ENCODE assay signal across 2 cellular contexts in genomic region chr17:50199651-50200446, GRCh38.
TF ChIP-seq lines count a peak whose summit lies in the region.

No MANE protein-coding gene starts in this region.

TF ChIP-seq in A549, 52 proteins besides CTCF, POLR2A, EP300 and RAD21 (continued from another document):
- no peak for TF ChIP-seq USF2 (IDR thresholded peaks at IDR 0.05)

TF ChIP-seq in SK-N-SH, 30 proteins besides CTCF, POLR2A, EP300 and RAD21 (continued from another document):
- no peak for TF ChIP-seq USF2 (IDR thresholded peaks at IDR 0.05; ENCODE audit: borderline replicate concordance, low read depth, low read length)
- 0 out of 2 replicates have a peak, but pooled peaks have one; percentile 18 for TF ChIP-seq RXRA (IDR thresholded peaks at IDR 0.05; ENCODE audit: borderline replicate concordance, low read depth)
- peak; percentile 23; the same call in 1 of the 2 replicates for TF ChIP-seq JUND (IDR thresholded peaks at IDR 0.05)
- TF ChIP-seq FOXJ3 (CRISPR knock-in tag; IDR thresholded peaks at IDR 0.05) = no peak
- TF ChIP-seq POLR2AphosphoS5 (IDR thresholded peaks at IDR 0.05; ENCODE audit: low read depth, low read length) = no peak; the same call in 1 of the 2 replicates
- TF ChIP-seq TCF12 (IDR thresholded peaks at IDR 0.05) = peak; percentile 94
- no peak for TF ChIP-seq MEF2A (IDR thresholded peaks at IDR 0.05; ENCODE audit: borderline replicate concordance, low read depth)
- TF ChIP-seq MXI1 (IDR thresholded peaks at IDR 0.05; ENCODE audit: low read depth, low read length) = no peak; the same call in 1 of the 2 replicates
- peak; percentile 58 for TF ChIP-seq CHD2 (IDR thresholded peaks at IDR 0.05; ENCODE audit: low read length, partially characterized antibody)
- peak; percentile 69 for TF ChIP-seq TAF1 (IDR thresholded peaks at IDR 0.05; ENCODE audit: borderline replicate concordance, low read depth, low read length)
- peak; percentile 14; the same call in 1 of the 2 replicates for TF ChIP-seq FOSL2 (IDR thresholded peaks at IDR 0.05; ENCODE audit: borderline replicate concordance, low read depth)
- no peak for TF ChIP-seq GATA2 (CRISPR knock-in tag; IDR thresholded peaks at IDR 0.05)
- no peak for TF ChIP-seq SMC3 (IDR thresholded peaks at IDR 0.05; ENCODE audit: low read depth, low read length)
- TF ChIP-seq SIN3A (IDR thresholded peaks at IDR 0.05; ENCODE audit: borderline replicate concordance, low read depth, low read length) = peak; percentile 52; the same call in 1 of the 2 replicates
- peak; percentile 42; the same call in 1 of the 2 replicates for TF ChIP-seq YY1 (IDR thresholded peaks at IDR 0.05; ENCODE audit: low read depth)
- 0 out of 2 replicates have a peak, but pooled peaks have one; percentile 52 for TF ChIP-seq REST (IDR thresholded peaks at IDR 0.05; ENCODE audit: low read depth, low read length)
- peak; percentile 79; the same call in 1 of the 2 replicates for TF ChIP-seq MAX (IDR thresholded peaks at IDR 0.05; ENCODE audit: low read depth)
- no peak for TF ChIP-seq GABPA (IDR thresholded peaks at IDR 0.05; ENCODE audit: low read depth)
- TF ChIP-seq ELF1 (IDR thresholded peaks at IDR 0.05) = no peak
- TF ChIP-seq FOXM1 (IDR thresholded peaks at IDR 0.05; ENCODE audit: low read depth) = peak; percentile 73
- TF ChIP-seq ZBTB33 (IDR thresholded peaks at IDR 0.05; ENCODE audit: borderline replicate concordance, low read depth) = 0 out of 2 replicates have a peak, but pooled peaks have one; percentile 40
- no peak for TF ChIP-seq RFX5 (IDR thresholded peaks at IDR 0.05; ENCODE audit: low read length)
- no peak for TF ChIP-seq RCOR1 (IDR thresholded peaks at IDR 0.05; ENCODE audit: low read length)
- 0 out of 2 replicates have a peak, but pooled peaks have one; percentile 23 for TF ChIP-seq USF1 (IDR thresholded peaks at IDR 0.05; ENCODE audit: borderline replicate concordance, low read depth)
- TF ChIP-seq NRF1 (IDR thresholded peaks at IDR 0.05; ENCODE audit: low read depth, low read length) = no peak
- TF ChIP-seq TEAD4 (IDR thresholded peaks at IDR 0.05; ENCODE audit: borderline replicate concordance, insufficient read depth) = peak; percentile 62
- peak; percentile 91 for TF ChIP-seq PBX3 (IDR thresholded peaks at IDR 0.05)
- TF ChIP-seq NFIC (IDR thresholded peaks at IDR 0.05; ENCODE audit: borderline replicate concordance) = peak; percentile 89
- TF ChIP-seq EZH2phosphoT487 (IDR thresholded peaks at IDR 0.05; ENCODE audit: borderline replicate concordance, low read depth) = no peak
